ENCODE assay signal across 22 cellular contexts in genomic region chr20:19968488-19969073, GRCh38. TPM values are rescaled to one million over a fixed set of nuclear protein-coding genes. Genes with fewer than 3 reads are reported as not detected.
DNase-seq lines count a peak whose midpoint lies in the region; ATAC-seq and TF ChIP-seq lines count a peak whose summit lies in the region.
"Had no signal": no experiment of that assay in that cellular context is flagged by ENCODE, and none has a peak within 500 bp of the region (broad histone marks: within the 10 kb centered on the region; RNA-seq: fewer than 3 reads in every experiment).

No MANE protein-coding gene starts in this region.

- intact Hi-C loops in gastrocnemius medialis (cut with DNase I; ENCODE audit: low total_unique reads) = no loop called here

- in situ Hi-C loops in gastrocnemius medialis (cut with MboI; ENCODE audit: low sequenced_read_pairs in 4 of 4) = no loop called here

- no peak overlapping the region for H3K4me3 ChIP-seq in gastrocnemius medialis
- H3K4me3 ChIP-seq: body of pancreas, esophagus muscularis mucosa, sigmoid colon, thoracic aorta had no signal

- peak overlapping the region; percentile 2 for H3K27ac ChIP-seq in angular gyrus (ENCODE audit: low read depth, low read length)
- H3K27ac ChIP-seq in gastrocnemius medialis = peak overlapping the region; percentile 18 to 67 (median 24)
- H3K27ac ChIP-seq: body of pancreas, thoracic aorta had no signal

- ATAC-seq in gastrocnemius medialis (no peak), HG02763 (IDR thresholded peaks at IDR 0.05; ENCODE audit: unreplicated experiment) (no peak)
- no peak for ATAC-seq in activated CD4-positive, CD25-positive, alpha-beta regulatory T cell treated with anti-CD3 and anti-CD28 coated beads, Interleukin-2, amount 50 U/mL, for 24 hours
- ATAC-seq: body of pancreas, Panc1 had no signal

- TF ChIP-seq CTCF in gastrocnemius medialis (IDR thresholded peaks at IDR 0.05 in 4 of 5, conservative IDR thresholded peaks at IDR 0.05 in 1 of 5) = no peak

- H3K9me3 ChIP-seq in gastrocnemius medialis = no peaks in the 10 kb centered on the region
- H3K9me3 ChIP-seq: body of pancreas, esophagus muscularis mucosa, sigmoid colon, thoracic aorta had no signal

- DNase-seq in NCI-H2107 treated with DMSO at 0.1 percent for 48 hours (lab: John Stamatoyannopoulos, UW; ENCODE audit: unreplicated experiment) (peak; percentile 31), NCI-H2107 (lab: John Stamatoyannopoulos, UW) (no peak), NCI-H146 treated with DMSO at 0.1 percent for 48 hours (lab: John Stamatoyannopoulos, UW; ENCODE audit: unreplicated experiment) (peak; percentile 86), gastrocnemius medialis (no peak)
- DNase-seq in NK-92 treated with Interleukin-12 subunit alpha and Interleukin-12 subunit beta, amount 100 ng/mL, for 24 hours (lab: John Stamatoyannopoulos, UW) = no peak
- DNase-seq: 8988T; activated CD8-positive, alpha-beta memory T cell treated with anti-CD3 and anti-CD28 coated beads, Interleukin-2, amount 50 U/mL, for 48 hours; activated naive CD4-positive, alpha-beta T cell treated with Interleukin-2 at 50 U/mL for 16 hours; body of pancreas; C1 segment of cervical spinal cord; dermis blood vessel endothelial cell; head of caudate nucleus; kidney; sigmoid colon; stimulated activated CD4-positive, alpha-beta T cell treated with anti-CD3 and anti-CD28 coated beads, Interleukin-4, amount 100 ng/mL, for 1 hour; stimulated activated CD8-positive, alpha-beta memory T cell treated with anti-CD3 and anti-CD28 coated beads, Interleukin-4, amount 100 ng/mL, for 48 hours had no signal

- peaks cover 0 to 11% of the 10 kb centered on the region in 2 donors for H3K36me3 ChIP-seq in gastrocnemius medialis

- peaks cover 24 to 28% of the 10 kb centered on the region in 2 donors for H3K4me1 ChIP-seq in gastrocnemius medialis

- no peaks in the 10 kb centered on the region for H3K27me3 ChIP-seq in gastrocnemius medialis
- H3K27me3 ChIP-seq: body of pancreas, esophagus muscularis mucosa, sigmoid colon had no signal

- no peak for TF ChIP-seq POLR2A in gastrocnemius medialis (IDR thresholded peaks at IDR 0.05)

RNA-seq across cellular contexts. Expression of gene NAA20, which starts 48.6 kb away (rescaled TPM):
- total RNA-seq in gastrocnemius medialis = 10 to 100 TPM; 45.5 to 73.2 (median 61.5) TPM

Comparison
In these comparisons a context has a peak if more than half of its experiments do, and no peak if none do; other contexts are left out.
1. DNase-seq: peak in NCI-H2107 treated with DMSO at 0.1 percent for 48 hours (single experiment) and NCI-H146 treated with DMSO at 0.1 percent for 48 hours (single experiment); none in NCI-H2107 (single experiment), gastrocnemius medialis (0 of 2) and NK-92 treated with Interleukin-12 subunit alpha and Interleukin-12 subunit beta, amount 100 ng/mL, for 24 hours (single experiment).